ENCODE assay signal across 2 cellular contexts in the genomic region with DNA sequence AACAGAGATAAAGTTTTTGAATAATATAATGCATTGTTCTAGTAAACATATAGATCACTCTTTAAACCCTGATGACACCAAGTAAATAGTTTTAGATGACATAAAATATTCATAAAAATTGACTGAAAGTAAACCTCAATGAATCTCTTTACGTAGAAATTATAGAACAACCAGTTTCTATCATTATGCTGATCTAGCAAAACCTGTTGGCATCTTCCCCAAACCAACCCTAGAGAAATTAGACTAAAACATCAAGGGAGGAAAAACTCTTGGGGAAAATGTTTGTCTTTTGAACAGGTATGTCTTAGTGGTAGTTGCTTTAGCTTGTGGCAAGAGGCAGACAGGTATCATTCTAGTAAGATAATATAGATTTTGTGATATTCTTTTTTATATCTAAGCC.
TF ChIP-seq lines count a peak whose summit lies in the region.

No MANE protein-coding gene starts in this region.

TF ChIP-seq in HepG2, 621 proteins besides CTCF, POLR2A, EP300 and RAD21:
- TF ChIP-seq CBX2 (IDR thresholded peaks at IDR 0.05; ENCODE audit: low read depth, low read length): no peak
- no peak for TF ChIP-seq CBX2 (CRISPR knock-in tag; IDR thresholded peaks at IDR 0.05; ENCODE audit: low read depth)
- no peak for TF ChIP-seq NCOR1 (IDR thresholded peaks at IDR 0.05; ENCODE audit: borderline replicate concordance, low read length)
- TF ChIP-seq ZNF432 (CRISPR knock-in tag; IDR thresholded peaks at IDR 0.05; ENCODE audit: borderline replicate concordance): no peak
- peak; percentile 90 for TF ChIP-seq MAFF (IDR thresholded peaks at IDR 0.05; ENCODE audit: low read depth, low read length)
- peak; percentile 88 to 93 for TF ChIP-seq MAFK (conservative IDR thresholded peaks at IDR 0.05 in 1 of 2, IDR thresholded peaks at IDR 0.05 in 1 of 2; ENCODE audit: low read length in 2 of 2)
- TF ChIP-seq ZNF3 (CRISPR knock-in tag; IDR thresholded peaks at IDR 0.05): no peak
- TF ChIP-seq ZSCAN9 (CRISPR knock-in tag; IDR thresholded peaks at IDR 0.05; ENCODE audit: borderline replicate concordance): no peak

TF ChIP-seq in K562, 482 proteins besides CTCF, POLR2A, EP300 and RAD21:
- TF ChIP-seq ZNF561 (CRISPR knock-in tag; conservative IDR thresholded peaks at IDR 0.05) (no peak), ZNF316 (IDR thresholded peaks at IDR 0.05) (peak; percentile 53), C11orf30 (IDR thresholded peaks at IDR 0.05; ENCODE audit: low read depth) (peak; percentile 48), MAFK (IDR thresholded peaks at IDR 0.05; ENCODE audit: low read length) (peak; percentile 60), ZBTB43 (CRISPR knock-in tag; IDR thresholded peaks at IDR 0.05) (no peak), MAFF (IDR thresholded peaks at IDR 0.05; ENCODE audit: low read length) (peak; percentile 53)
TF ChIP-seq in K562: peak in this region for 4.
